ENCODE assay signal across 8 cellular contexts in genomic region chr14:50335989-50336391, GRCh38. TPM values are rescaled to one million over a fixed set of nuclear protein-coding genes. Genes with fewer than 3 reads are reported as not detected.
DNase-seq lines count a peak whose midpoint lies in the region; ATAC-seq, FAIRE-seq and TF ChIP-seq lines count a peak whose summit lies in the region.

No MANE protein-coding gene starts in this region.

- no peak overlapping the region for H3K4me2 ChIP-seq in HepG2 (ENCODE audit: low read depth, low read length)

- intact Hi-C loops in CD4-positive, alpha-beta T cell (cut with DNase I, micrococcal nuclease), result loop anchor here in 1 of 2 experiments (5.0 kb wide), 1 partner anchor 71 kb away; no protein-coding TSS in a partner anchor
- intact Hi-C loops in body of pancreas (cut with DNase I), result no loop called here
- intact Hi-C loops in HepG2 (cut with micrococcal nuclease; ENCODE audit: unreplicated experiment), result no loop called here
- intact Hi-C loops in testis (cut with DNase I; ENCODE audit: low total_unique reads), result no loop called here

- TF ChIP-seq EP300 in HepG2 (IDR thresholded peaks at IDR 0.05; ENCODE audit: low read depth in 2 of 2, low read length in 2 of 2) (no peak), HepG2 (CRISPR knock-in tag; IDR thresholded peaks at IDR 0.05; ENCODE audit: borderline replicate concordance) (no peak)

- BruUV-seq in HepG2 (replicated peaks; lab: Mats Ljungman, UMichigan), result no TSS peak

- 60 to 61% methylated on average over 6 of the region's 6 CpGs for WGBS in body of pancreas, 2 donors
- WGBS in HepG2 (ENCODE audit: low lambda C conversion rate), result 87% methylated on average over 6 of the region's 6 CpGs
- 26 to 37% methylated on average over 6 of the region's 6 CpGs for WGBS in testis, 2 donors

- no peaks in the 10 kb centered on the region for H3K9me3 Mint-ChIP-seq in CD4-positive, alpha-beta T cell

- H3K9ac ChIP-seq in HUES6 (ENCODE audit: low read length) (peak overlapping the region; percentile 47), HepG2 (ENCODE audit: insufficient read depth, low read depth, low read length) (no peak overlapping the region)

- H3K36me3 ChIP-seq in HUES6 (ENCODE audit: control insufficient read depth, insufficient read depth, low read length), result peaks cover 7% of the 10 kb centered on the region; the same call in 1 of the 2 replicates
- H3K36me3 ChIP-seq in body of pancreas (replicated peaks in 1 of 2; ENCODE audit: insufficient read depth in 1 of 2, low read depth in 2 of 2), result no peaks in the 10 kb centered on the region
- H3K36me3 ChIP-seq in HepG2 (replicated peaks in 1 of 2; ENCODE audit: control insufficient read depth in 1 of 2, insufficient read depth in 2 of 2, low read length in 2 of 2), result peaks cover 2 to 11% of the 10 kb centered on the region in 2 experiments; a peak in 1 of 5 replicates
- no peaks in the 10 kb centered on the region for H3K36me3 ChIP-seq in testis (ENCODE audit: low read depth, missing control alignments)

- in situ Hi-C loops in HepG2 (cut with HindIII; ENCODE audit: extremely low pct_ligation_motif_present, low pct_unique_long_range_greater_than_20kb), result no loop called here

- H3K9me3 ChIP-seq in CD4-positive, alpha-beta T cell (ENCODE audit: control insufficient read depth, low read length), result no peaks in the 10 kb centered on the region
- H3K9me3 ChIP-seq in HUES6 (ENCODE audit: control insufficient read depth, insufficient read depth, low read depth, low read length) (no peaks in the 10 kb centered on the region), body of pancreas (no peaks in the 10 kb centered on the region), HepG2 (ENCODE audit: low read length) (no peaks in the 10 kb centered on the region), testis (no peaks in the 10 kb centered on the region)

- no peak overlapping the region for H3K27ac ChIP-seq in CD4-positive, alpha-beta T cell (ENCODE audit: low read depth, low read length)
- H3K27ac ChIP-seq in HUES6 (ENCODE audit: low read depth, low read length), result peak overlapping the region; percentile 3; the same call in 1 of the 2 replicates
- H3K27ac ChIP-seq in body of pancreas, result peak overlapping the region in 3 of 4 donors; percentile 63 to 74 (median 68)
- H3K27ac ChIP-seq in HepG2 (ENCODE audit: extremely low read length, insufficient read depth, low read length), result no peak overlapping the region
- H3K27ac ChIP-seq in testis, result peak overlapping the region; percentile 69 to 78

- peaks cover 20% of the 10 kb centered on the region for H3K4me1 Mint-ChIP-seq in CD4-positive, alpha-beta T cell (ENCODE audit: low read depth)

- no peaks in the 10 kb centered on the region for H4K20me1 ChIP-seq in HepG2 (ENCODE audit: insufficient read depth, low read length)

- no peak for DNase-seq in CD4-positive, alpha-beta T cell
- DNase-seq in body of pancreas (peak in 3 of 4 donors; percentile 19 to 45 (median 26)), HepG2 (ENCODE audit: low spot score) (no peak), testis (no peak), ecto neural progenitor cell (ENCODE audit: low spot score) (no peak)

- TF ChIP-seq RAD21 in HepG2 (CRISPR knock-in tag; IDR thresholded peaks at IDR 0.05), result no peak

- no peaks in the 10 kb centered on the region for H3K79me2 ChIP-seq in HepG2 (ENCODE audit: insufficient read depth, low read length)

- H3K27me3 ChIP-seq in CD4-positive, alpha-beta T cell (ENCODE audit: control insufficient read depth, insufficient read depth, low read length), result no peaks in the 10 kb centered on the region
- H3K27me3 ChIP-seq in HUES6 (ENCODE audit: control insufficient read depth, insufficient read depth, low read length) (no peaks in the 10 kb centered on the region), body of pancreas (no peaks in the 10 kb centered on the region), HepG2 (ENCODE audit: control insufficient read depth in 1 of 2, insufficient read depth in 2 of 2, low read length in 2 of 2) (no peaks in the 10 kb centered on the region), testis (no peaks in the 10 kb centered on the region)

- no peak for TF ChIP-seq CTCF in CD4-positive, alpha-beta T cell (IDR thresholded peaks at IDR 0.05)
- no peak for TF ChIP-seq CTCF in body of pancreas (IDR thresholded peaks at IDR 0.05)
- TF ChIP-seq CTCF in HepG2 (CRISPR knock-in tag; IDR thresholded peaks at IDR 0.05), result no peak
- no peak for TF ChIP-seq CTCF in testis (IDR thresholded peaks at IDR 0.05)

- TF ChIP-seq POLR2A in body of pancreas (IDR thresholded peaks at IDR 0.05) (no peak), HepG2 (IDR thresholded peaks at IDR 0.05; ENCODE audit: insufficient read depth in 1 of 2, low read depth in 2 of 2, low read length in 2 of 2) (no peak), testis (IDR thresholded peaks at IDR 0.05) (no peak)

- H3K4me3 Mint-ChIP-seq in CD4-positive, alpha-beta T cell, result peak overlapping the region; percentile 25

- POLR2A ChIA-PET in CD4-positive, alpha-beta T cell (lab: Charles Lee), result interaction anchor here (0.6 to 1.4 kb wide), 4 partner anchors 23 to 122 kb away, joined by 3 to 6 read pairs (median 4); no protein-coding TSS in a partner anchor
- POLR2A ChIA-PET in HepG2 (lab: Yijun Ruan, JAX), result interaction anchor here (0.8 to 1.0 kb wide), 2 partner anchors 8 to 15 kb away, joined by 3 read pairs; no protein-coding TSS in a partner anchor

- H3K4me1 ChIP-seq in HUES6 (ENCODE audit: control insufficient read depth, insufficient read depth, low read length) (peaks cover 19% of the 10 kb centered on the region), body of pancreas (peaks cover 20% of the 10 kb centered on the region), HepG2 (ENCODE audit: insufficient read depth, low read length) (peaks cover 14% of the 10 kb centered on the region), testis (peaks cover 16% of the 10 kb centered on the region)

- ATAC-seq in CD4-positive, alpha-beta T cell (ENCODE audit: poor library complexity), result peak; percentile 44
- ATAC-seq in body of pancreas (peak; percentile 18), HepG2 (peak; percentile 38), HG02885 (IDR thresholded peaks at IDR 0.05; ENCODE audit: poor library complexity, unreplicated experiment) (no peak), GM21515 (IDR thresholded peaks at IDR 0.05; ENCODE audit: unreplicated experiment) (no peak)

- no peaks in the 10 kb centered on the region for H3K27me3 Mint-ChIP-seq in CD4-positive, alpha-beta T cell

- H2AFZ ChIP-seq in HepG2 (ENCODE audit: low read length), result no peak overlapping the region

- H3K4me3 ChIP-seq in HUES6 (ENCODE audit: low read depth, low read length) (no peak overlapping the region), body of pancreas (no peak overlapping the region), HepG2 (replicated peaks in 1 of 3; ENCODE audit: insufficient read depth in 1 of 3, low read depth in 2 of 3, low read length in 3 of 3) (no peak overlapping the region), testis (no peak overlapping the region)

- no peak for FAIRE-seq in HepG2 (lab: Jason Lieb, UNC)

- CTCF ChIA-PET in CD4-positive, alpha-beta T cell (lab: Charles Lee), result interaction anchor here (2.1 kb wide), 1 partner anchor 15 kb away, joined by 9 read pairs; no protein-coding TSS in a partner anchor
- CTCF ChIA-PET in HepG2 (lab: Yijun Ruan, JAX; ENCODE audit: low intra/inter-chr PET ratio, low total read pairs), result no interaction called here

- peak overlapping the region; percentile 50 for H3K27ac Mint-ChIP-seq in CD4-positive, alpha-beta T cell

- H3K36me3 Mint-ChIP-seq in CD4-positive, alpha-beta T cell (ENCODE audit: low read depth), result peaks cover 47% of the 10 kb centered on the region

RNA-seq across cellular contexts. Expression of gene DMAC2L, which starts 23.9 kb away (rescaled TPM):
- 10 to 100 TPM; 10.8 to 13.4 TPM for total RNA-seq in CD4-positive, alpha-beta T cell
- total RNA-seq in body of pancreas, result 1 to 10 TPM; 2.6 to 3.9 TPM
- total RNA-seq in HepG2 (2016; rRNA removed; fragmentation: Illumina TruSeq; extraction: Trizol), result 19.4 and 27.4 TPM in 2 replicates
- 10.3 and 11.7 TPM in 2 replicates for total RNA-seq in HepG2 (2016; cell fraction: cytosol; rRNA removed; fragmentation: Illumina TruSeq; extraction: Trizol; ENCODE audit: low read depth)
- total RNA-seq in HepG2 (2016; cell fraction: insoluble cytoplasmic fraction; rRNA removed; fragmentation: Illumina TruSeq; extraction: Trizol), result 23.4 and 25.5 TPM in 2 replicates
- total RNA-seq in HepG2 (2016; cell fraction: membrane; rRNA removed; fragmentation: Illumina TruSeq; extraction: Trizol), result 16.0 and 17.6 TPM in 2 replicates
- total RNA-seq in HepG2 (2016; cell fraction: nucleus; rRNA removed; fragmentation: Illumina TruSeq; extraction: Trizol), result 13.5 and 14.7 TPM in 2 replicates
- 14.6 and 23.2 TPM in 2 replicates for polyA plus RNA-seq in HepG2 (2011; rRNA removed)
- polyA plus RNA-seq in HepG2 (2011; cell fraction: cytosol; rRNA removed), result 21.5 and 25.4 TPM in 2 replicates
- polyA plus RNA-seq in HepG2 (2011; cell fraction: nucleus; rRNA removed), result 10.4 and 12.7 TPM in 2 replicates
- polyA plus RNA-seq in HepG2 (2012), result 13.8 and 15.5 TPM in 2 replicates
- 14.1 and 16.6 TPM in 2 replicates for polyA plus RNA-seq in HepG2 (2016; cell fraction: cytosol; fragmentation: Illumina TruSeq; extraction: Trizol; ENCODE audit: low read depth)
- 30.2 and 31.0 TPM in 2 replicates for polyA plus RNA-seq in HepG2 (2016; cell fraction: insoluble cytoplasmic fraction; fragmentation: Illumina TruSeq; extraction: Trizol; ENCODE audit: low read depth)
- 14.7 and 20.0 TPM in 2 replicates for polyA plus RNA-seq in HepG2 (2016; cell fraction: membrane; fragmentation: Illumina TruSeq; extraction: Trizol; ENCODE audit: low read depth)
- 15.0 and 25.9 TPM in 2 replicates for polyA plus RNA-seq in HepG2 (2016; cell fraction: nucleus; fragmentation: Illumina TruSeq; extraction: Trizol; ENCODE audit: insufficient read depth, low read depth)
- 13.6 and 16.5 TPM in 2 replicates for polyA minus RNA-seq in HepG2 (2011; rRNA and poly(A)+ RNA removed; ENCODE audit: low replicate concordance)
- 8.0 and 8.6 TPM in 2 replicates for polyA minus RNA-seq in HepG2 (2011; cell fraction: cytosol; rRNA and poly(A)+ RNA removed)
- polyA minus RNA-seq in HepG2 (2011; cell fraction: nucleus; rRNA and poly(A)+ RNA removed), result 20.9 and 26.0 TPM in 2 replicates
- total RNA-seq in testis, result 10 to 100 TPM; 30.0 to 33.5 TPM
- polyA plus RNA-seq in testis (ENCODE audit: insufficient read depth, low read depth, low replicate concordance), result 50.8 TPM

RNA-seq across cellular contexts. Expression of gene L2HGDH, which starts 24.0 kb away (rescaled TPM):
- total RNA-seq in CD4-positive, alpha-beta T cell, result 1 to 10 TPM; 1.7 to 3.1 TPM
- total RNA-seq in body of pancreas, result 1 to 10 TPM; 3.4 to 4.9 TPM
- total RNA-seq in HepG2 (2016; rRNA removed; fragmentation: Illumina TruSeq; extraction: Trizol), result 5.0 and 7.4 TPM in 2 replicates
- total RNA-seq in HepG2 (2016; cell fraction: cytosol; rRNA removed; fragmentation: Illumina TruSeq; extraction: Trizol; ENCODE audit: low read depth), result 10.4 and 10.5 TPM in 2 replicates
- total RNA-seq in HepG2 (2016; cell fraction: insoluble cytoplasmic fraction; rRNA removed; fragmentation: Illumina TruSeq; extraction: Trizol), result 4.9 and 8.4 TPM in 2 replicates
- total RNA-seq in HepG2 (2016; cell fraction: membrane; rRNA removed; fragmentation: Illumina TruSeq; extraction: Trizol), result 6.0 and 6.4 TPM in 2 replicates
- total RNA-seq in HepG2 (2016; cell fraction: nucleus; rRNA removed; fragmentation: Illumina TruSeq; extraction: Trizol), result 3.4 and 4.9 TPM in 2 replicates
- polyA plus RNA-seq in HepG2 (2011; rRNA removed), result 2.3 and 3.3 TPM in 2 replicates
- polyA plus RNA-seq in HepG2 (2011; cell fraction: cytosol; rRNA removed), result 2.1 and 2.6 TPM in 2 replicates
- 1.1 and 1.7 TPM in 2 replicates for polyA plus RNA-seq in HepG2 (2011; cell fraction: nucleus; rRNA removed)
- polyA plus RNA-seq in HepG2 (2012), result 2.5 and 3.4 TPM in 2 replicates
- 0.43 and 0.51 TPM in 2 replicates for polyA plus RNA-seq in HepG2 (2016; cell fraction: cytosol; fragmentation: Illumina TruSeq; extraction: Trizol; ENCODE audit: low read depth)
- 5.4 and 6.1 TPM in 2 replicates for polyA plus RNA-seq in HepG2 (2016; cell fraction: insoluble cytoplasmic fraction; fragmentation: Illumina TruSeq; extraction: Trizol; ENCODE audit: low read depth)
- polyA plus RNA-seq in HepG2 (2016; cell fraction: membrane; fragmentation: Illumina TruSeq; extraction: Trizol; ENCODE audit: low read depth), result 0.57 and 0.84 TPM in 2 replicates
- polyA plus RNA-seq in HepG2 (2016; cell fraction: nucleus; fragmentation: Illumina TruSeq; extraction: Trizol; ENCODE audit: insufficient read depth, low read depth), result 4.3 and 5.0 TPM in 2 replicates
- polyA minus RNA-seq in HepG2 (2011; rRNA and poly(A)+ RNA removed; ENCODE audit: low replicate concordance), result 5.1 and 6.6 TPM in 2 replicates
- 2.2 and 2.7 TPM in 2 replicates for polyA minus RNA-seq in HepG2 (2011; cell fraction: cytosol; rRNA and poly(A)+ RNA removed)
- polyA minus RNA-seq in HepG2 (2011; cell fraction: nucleus; rRNA and poly(A)+ RNA removed), result 4.2 and 7.2 TPM in 2 replicates
- total RNA-seq in testis, result 1 to 10 TPM; 7.9 to 8.9 TPM
- 8.5 TPM for polyA plus RNA-seq in testis (ENCODE audit: insufficient read depth, low read depth, low replicate concordance)

Comparison
In these comparisons a context has a peak if more than half of its experiments do, and no peak if none do; other contexts are left out.
1. ATAC-seq: peak in CD4-positive, alpha-beta T cell (single experiment), body of pancreas (single experiment) and HepG2 (single experiment); none in HG02885 (single experiment) and GM21515 (single experiment).
2. DNase-seq: peak in body of pancreas (3 of 4); none in CD4-positive, alpha-beta T cell (0 of 10), HepG2 (single experiment), testis (single experiment) and ecto neural progenitor cell (single experiment).
3. H3K27ac ChIP-seq: peak in HUES6 (single experiment), body of pancreas (3 of 4) and testis (2 of 2); none in CD4-positive, alpha-beta T cell (single experiment) and HepG2 (single experiment).